Comparison of ENCODE assay signal across 14 cellular contexts in the genomic region with DNA sequence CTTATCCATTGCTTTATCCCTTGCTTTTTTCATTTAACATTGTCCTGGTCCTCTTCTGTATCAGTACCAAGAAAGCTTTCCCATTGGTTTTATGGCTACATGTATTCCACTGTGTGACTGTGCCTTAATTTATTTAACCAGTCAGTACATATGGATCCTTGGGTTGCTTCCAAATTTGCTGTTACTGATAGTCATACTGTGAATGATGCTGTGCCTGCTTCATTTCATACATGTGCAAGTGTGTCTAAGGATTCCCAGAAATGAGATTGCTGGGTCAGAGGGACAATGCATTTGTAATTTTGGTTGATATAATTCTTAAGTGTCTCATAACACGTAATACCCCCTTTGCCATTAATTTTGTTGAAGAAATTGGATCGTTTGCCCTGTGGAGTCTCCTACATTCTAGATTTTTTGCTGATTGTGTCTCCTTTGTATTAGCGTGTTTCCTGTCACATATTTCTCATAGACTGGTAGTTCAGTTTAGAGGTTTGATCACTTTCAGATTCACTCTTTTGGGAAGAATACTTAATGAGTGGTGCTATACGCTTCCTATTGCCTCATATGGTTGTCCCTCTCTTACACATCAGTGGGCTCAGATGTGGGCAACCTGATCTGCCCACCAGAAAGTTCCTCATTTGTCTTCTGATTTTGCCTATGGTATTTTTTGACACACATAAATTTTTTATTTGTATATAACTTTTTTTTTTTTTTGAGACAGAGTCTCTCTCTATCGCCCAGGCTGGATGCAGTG. TPM values are rescaled to one million over a fixed set of nuclear protein-coding genes. Genes with fewer than 3 reads are reported as not detected.
DNase-seq lines count a peak whose midpoint lies in the region; ATAC-seq and TF ChIP-seq lines count a peak whose summit lies in the region.
"Had no signal": no experiment of that assay in that cellular context is flagged by ENCODE, and none has a peak within 500 bp of the region (broad histone marks: within the 10 kb centered on the region; RNA-seq: fewer than 3 reads in every experiment).

No MANE protein-coding gene starts in this region.

- 93 to 95% methylated on average over 5 of the region's 5 CpGs for WGBS in GM23248 (ENCODE audit: low coverage in 1 of 2, low lambda C conversion rate in 2 of 2, missing lambda C conversion rate in 2 of 2), 2 experiments

- peaks cover 7% of the 10 kb centered on the region for H3K4me1 Mint-ChIP-seq in activated CD8-positive, alpha-beta T cell treated with anti-CD3 and anti-CD28 coated beads for 36 hours (ENCODE audit: low read depth)
- H3K4me1 Mint-ChIP-seq in activated CD8-positive, alpha-beta T cell treated with anti-CD3 and anti-CD28 coated beads, Interleukin-2, amount 10 ng/mL, durations not matched to agents 7 days and 5 days (ENCODE audit: low read depth) = peaks cover 2% of the 10 kb centered on the region
- H3K4me1 Mint-ChIP-seq in IgD-negative memory B cell (peaks cover 7 to 14% (median 11%) of the 10 kb centered on the region in 3 donors), nephron progenitor cell (no peaks in the 10 kb centered on the region)

- CTCF ChIA-PET in activated CD8-positive, alpha-beta T cell treated with anti-CD3 and anti-CD28 coated beads for 36 hours (lab: Charles Lee) = interaction anchor here (1.0 kb wide), 1 partner anchor 57 kb away, joined by 3 read pairs; no protein-coding TSS in a partner anchor
- CTCF ChIA-PET in activated CD8-positive, alpha-beta T cell treated with anti-CD3 and anti-CD28 coated beads, Interleukin-2, amount 10 ng/mL, durations not matched to agents 7 days and 5 days (lab: Charles Lee) = no interaction called here

- peaks cover 20% of the 10 kb centered on the region; the same call in 1 of the 2 replicates for H3K36me3 ChIP-seq in GM23248 (ENCODE audit: low read depth)
- H3K36me3 ChIP-seq: uterus had no signal

- no peak overlapping the region for H2AFZ ChIP-seq in GM23248

- no peak for DNase-seq in activated CD8-positive, alpha-beta T cell treated with anti-CD3 and anti-CD28 coated beads for 36 hours
- DNase-seq in activated CD8-positive, alpha-beta T cell treated with anti-CD3 and anti-CD28 coated beads, Interleukin-2, amount 10 ng/mL, durations not matched to agents 7 days and 5 days = no peak
- DNase-seq in nephron progenitor cell (no peak), NCI-H146 (lab: John Stamatoyannopoulos, UW) (no peak), NCI-H2196 (lab: John Stamatoyannopoulos, UW; ENCODE audit: unreplicated experiment) (no peak), GM23248 (no peak)
- DNase-seq: NCI-H1436, nucleus accumbens, SJCRH30, uterus, WERI-Rb-1 had no signal

- no peak overlapping the region for H3K27ac ChIP-seq in GM23248
- H3K27ac ChIP-seq: SJCRH30, uterus, WERI-Rb-1 had no signal

- POLR2A ChIA-PET in activated CD8-positive, alpha-beta T cell treated with anti-CD3 and anti-CD28 coated beads for 36 hours (lab: Charles Lee) = no interaction called here
- POLR2A ChIA-PET in activated CD8-positive, alpha-beta T cell treated with anti-CD3 and anti-CD28 coated beads, Interleukin-2, amount 10 ng/mL, durations not matched to agents 7 days and 5 days (lab: Charles Lee) = no interaction called here

- H4K20me1 ChIP-seq in GM23248 (ENCODE audit: insufficient read depth) = no peaks in the 10 kb centered on the region

- no peaks in the 10 kb centered on the region for H3K27me3 ChIP-seq in GM23248 (replicated peaks; ENCODE audit: insufficient read depth)
- H3K27me3 ChIP-seq: SJCRH30, uterus had no signal

- no peak overlapping the region for H3K4me2 ChIP-seq in GM23248 (ENCODE audit: unreplicated experiment)

- no peak for TF ChIP-seq CTCF in activated CD8-positive, alpha-beta T cell treated with anti-CD3 and anti-CD28 coated beads for 36 hours (IDR thresholded peaks at IDR 0.05)
- TF ChIP-seq CTCF in nephron progenitor cell (IDR thresholded peaks at IDR 0.05) = no peak

- peaks cover 21% of the 10 kb centered on the region for H3K36me3 Mint-ChIP-seq in activated CD8-positive, alpha-beta T cell treated with anti-CD3 and anti-CD28 coated beads for 36 hours (ENCODE audit: low read depth)
- H3K36me3 Mint-ChIP-seq in activated CD8-positive, alpha-beta T cell treated with anti-CD3 and anti-CD28 coated beads, Interleukin-2, amount 10 ng/mL, durations not matched to agents 7 days and 5 days (ENCODE audit: low read depth) = peaks cover 51% of the 10 kb centered on the region
- no peaks in the 10 kb centered on the region for H3K36me3 Mint-ChIP-seq in IgD-negative memory B cell
- peaks cover 37% of the 10 kb centered on the region for H3K36me3 Mint-ChIP-seq in nephron progenitor cell (ENCODE audit: low read depth)

- no peaks in the 10 kb centered on the region for H3F3A ChIP-seq in GM23248 (ENCODE audit: insufficient read depth)

- ATAC-seq in activated CD8-positive, alpha-beta T cell treated with anti-CD3 and anti-CD28 coated beads for 36 hours = no peak
- ATAC-seq in activated CD8-positive, alpha-beta T cell treated with anti-CD3 and anti-CD28 coated beads, Interleukin-2, amount 10 ng/mL, durations not matched to agents 7 days and 5 days = no peak
- ATAC-seq in GM21528 (IDR thresholded peaks at IDR 0.05; ENCODE audit: low FRiP score, unreplicated experiment) = peak; percentile 68

- in situ Hi-C loops in GM23248 (cut with MboI) = no loop called here

- no peaks in the 10 kb centered on the region for H3K4me1 ChIP-seq in GM23248 (ENCODE audit: insufficient read depth)
- H3K4me1 ChIP-seq: SJCRH30, uterus had no signal

- no peaks in the 10 kb centered on the region for H3K9me2 ChIP-seq in GM23248 (ENCODE audit: insufficient read depth)

- H3K9ac ChIP-seq in GM23248 = no peak overlapping the region

- H3K27ac Mint-ChIP-seq in activated CD8-positive, alpha-beta T cell treated with anti-CD3 and anti-CD28 coated beads for 36 hours = peak overlapping the region; percentile 48
- H3K27ac Mint-ChIP-seq in activated CD8-positive, alpha-beta T cell treated with anti-CD3 and anti-CD28 coated beads, Interleukin-2, amount 10 ng/mL, durations not matched to agents 7 days and 5 days = no peak overlapping the region
- peak overlapping the region in 2 of 3 donors; percentile 1 to 36 for H3K27ac Mint-ChIP-seq in IgD-negative memory B cell
- H3K27ac Mint-ChIP-seq in nephron progenitor cell = peak overlapping the region; percentile 77

- H3K4me3 Mint-ChIP-seq in activated CD8-positive, alpha-beta T cell treated with anti-CD3 and anti-CD28 coated beads for 36 hours = no peak overlapping the region
- H3K4me3 Mint-ChIP-seq in activated CD8-positive, alpha-beta T cell treated with anti-CD3 and anti-CD28 coated beads, Interleukin-2, amount 10 ng/mL, durations not matched to agents 7 days and 5 days = no peak overlapping the region
- H3K4me3 Mint-ChIP-seq in IgD-negative memory B cell (peak overlapping the region in 2 of 4 donors; percentile 9 to 23), nephron progenitor cell (no peak overlapping the region)

- no peaks in the 10 kb centered on the region for H3K9me3 ChIP-seq in GM23248 (ENCODE audit: low read depth)
- H3K9me3 ChIP-seq: SJCRH30, uterus had no signal

- H3K9me3 Mint-ChIP-seq in activated CD8-positive, alpha-beta T cell treated with anti-CD3 and anti-CD28 coated beads for 36 hours = no peaks in the 10 kb centered on the region
- H3K9me3 Mint-ChIP-seq in activated CD8-positive, alpha-beta T cell treated with anti-CD3 and anti-CD28 coated beads, Interleukin-2, amount 10 ng/mL, durations not matched to agents 7 days and 5 days (ENCODE audit: insufficient read depth) = no peaks in the 10 kb centered on the region
- H3K9me3 Mint-ChIP-seq in IgD-negative memory B cell = no peaks in the 10 kb centered on the region
- no peaks in the 10 kb centered on the region for H3K9me3 Mint-ChIP-seq in nephron progenitor cell

- H3K79me2 ChIP-seq in GM23248 (ENCODE audit: insufficient read depth) = no peaks in the 10 kb centered on the region

- intact Hi-C loops in activated CD8-positive, alpha-beta T cell treated with anti-CD3 and anti-CD28 coated beads for 36 hours (cut with micrococcal nuclease) = no loop called here

- no peak overlapping the region for H3K4me3 ChIP-seq in GM23248
- H3K4me3 ChIP-seq: SJCRH30, uterus had no signal

- no peaks in the 10 kb centered on the region for H3K27me3 Mint-ChIP-seq in activated CD8-positive, alpha-beta T cell treated with anti-CD3 and anti-CD28 coated beads for 36 hours
- H3K27me3 Mint-ChIP-seq in activated CD8-positive, alpha-beta T cell treated with anti-CD3 and anti-CD28 coated beads, Interleukin-2, amount 10 ng/mL, durations not matched to agents 7 days and 5 days (ENCODE audit: low read depth) = no peaks in the 10 kb centered on the region
- H3K27me3 Mint-ChIP-seq in IgD-negative memory B cell (no peaks in the 10 kb centered on the region), nephron progenitor cell (ENCODE audit: low read depth, poor library complexity) (no peaks in the 10 kb centered on the region)

RNA-seq across cellular contexts. Expression of a gene that starts 35.2 kb away (rescaled TPM):
- total RNA-seq in activated CD8-positive, alpha-beta T cell treated with anti-CD3 and anti-CD28 coated beads for 36 hours = not detected
- total RNA-seq in activated CD8-positive, alpha-beta T cell treated with anti-CD3 and anti-CD28 coated beads, Interleukin-2, amount 10 ng/mL, durations not matched to agents 7 days and 5 days = not detected
- polyA plus RNA-seq in IgD-negative memory B cell = not detected
- total RNA-seq in GM23248 (2014; rRNA removed; shearing (Covaris generic)) = not detected in 2 replicates
- 0.08 TPM in 1 of 2 replicates, not detected in the other for polyA plus RNA-seq in GM23248 (2016; fragmentation: Nextera tagmentation; extraction: Ambion mirVana)
- total RNA-seq: epithelial cell of proximal tubule, SJCRH30 had no signal

RNA-seq across cellular contexts. Expression of a gene that starts 47.3 kb away (rescaled TPM):
- total RNA-seq in activated CD8-positive, alpha-beta T cell treated with anti-CD3 and anti-CD28 coated beads for 36 hours = 10 to 100 TPM; 55.7 to 61.2 TPM
- total RNA-seq in activated CD8-positive, alpha-beta T cell treated with anti-CD3 and anti-CD28 coated beads, Interleukin-2, amount 10 ng/mL, durations not matched to agents 7 days and 5 days = 10 to 100 TPM; 96.3 to 98.4 TPM
- 17.5 TPM for polyA plus RNA-seq in IgD-negative memory B cell
- 17.4 and 20.4 TPM in 2 replicates for total RNA-seq in GM23248 (2014; rRNA removed; shearing (Covaris generic))
- polyA plus RNA-seq in GM23248 (2016; fragmentation: Nextera tagmentation; extraction: Ambion mirVana) = 8.6 and 9.9 TPM in 2 replicates

RNA-seq across cellular contexts. Expression of a gene that starts 59.5 kb away (rescaled TPM):
- 10 to 100 TPM; 12.7 to 15.3 TPM for total RNA-seq in activated CD8-positive, alpha-beta T cell treated with anti-CD3 and anti-CD28 coated beads for 36 hours
- 10 to 100 TPM; 11.7 to 12.6 TPM for total RNA-seq in activated CD8-positive, alpha-beta T cell treated with anti-CD3 and anti-CD28 coated beads, Interleukin-2, amount 10 ng/mL, durations not matched to agents 7 days and 5 days
- polyA plus RNA-seq in IgD-negative memory B cell (9.4 TPM), GM23248 (2016; fragmentation: Nextera tagmentation; extraction: Ambion mirVana) (4.9 and 5.1 TPM in 2 replicates)
- total RNA-seq in GM23248 (2014; rRNA removed; shearing (Covaris generic)) = 2.7 and 7.2 TPM in 2 replicates
